11 cellular contexts compared by ENCODE assay signal in the genomic region with DNA sequence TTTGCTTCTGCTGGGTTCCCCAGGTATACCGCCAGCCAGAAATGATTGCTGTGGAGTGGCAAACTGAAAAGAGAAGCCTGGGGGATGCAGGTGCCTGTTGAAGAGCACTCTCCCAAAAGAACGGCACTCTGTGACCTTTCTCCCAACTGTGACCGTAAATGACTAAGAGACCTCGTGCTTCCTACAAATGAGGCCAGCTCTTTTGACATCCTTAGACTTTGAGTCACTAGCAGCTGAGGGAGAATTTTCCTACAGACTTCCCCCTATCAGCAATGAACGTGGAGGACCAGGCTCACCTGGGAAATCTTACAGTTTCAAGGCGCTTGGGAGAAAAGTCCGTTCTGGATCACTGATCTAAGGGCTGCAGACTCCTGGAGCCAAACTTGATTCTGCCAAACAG. TPM values are rescaled to one million over a fixed set of nuclear protein-coding genes. Genes with fewer than 3 reads are reported as not detected.
DNase-seq lines count a peak whose midpoint lies in the region; ATAC-seq and TF ChIP-seq lines count a peak whose summit lies in the region.
"Had no signal": no experiment of that assay in that cellular context is flagged by ENCODE, and none has a peak within 500 bp of the region (broad histone marks: within the 10 kb centered on the region; RNA-seq: fewer than 3 reads in every experiment).

No MANE protein-coding gene starts in this region.

- 70 to 72% methylated on average over 7 of the region's 7 CpGs for WGBS in GM23248 (ENCODE audit: low coverage in 1 of 2, low lambda C conversion rate in 2 of 2, missing lambda C conversion rate in 2 of 2), 2 experiments

- peak; percentile 36 for DNase-seq in GM23248
- peak; percentile 58 for DNase-seq in NOMO-1 treated with dmso at 0.1 percent for 144 hours (lab: John Stamatoyannopoulos, UW; ENCODE audit: unreplicated experiment)
- DNase-seq in fibroblast of mammary gland (ENCODE audit: low read depth): peak; percentile 80
- no peak for DNase-seq in omental fat pad (ENCODE audit: low spot score)
- DNase-seq in COLO829 (ENCODE audit: low spot score): no peak
- DNase-seq: DND-41, GOT3, NCI-H2081 treated with DMSO at 0.1 percent for 48 hours had no signal

- no peaks in the 10 kb centered on the region for H3K4me1 ChIP-seq in GM23248 (ENCODE audit: insufficient read depth)

- no peaks in the 10 kb centered on the region for H3F3A ChIP-seq in GM23248 (ENCODE audit: insufficient read depth)

- no peaks in the 10 kb centered on the region for H3K79me2 ChIP-seq in GM23248 (ENCODE audit: insufficient read depth)

- TF ChIP-seq CTCF in fibroblast of mammary gland (conservative IDR thresholded peaks at IDR 0.05; ENCODE audit: control insufficient read depth, insufficient read depth, low read depth, low read length) (no peak), omental fat pad (IDR thresholded peaks at IDR 0.05) (no peak)

- in situ Hi-C loops in GM23248 (cut with MboI): no loop called here

- H3K36me3 ChIP-seq in GM23248 (ENCODE audit: low read depth): no peaks in the 10 kb centered on the region

- H3K27ac ChIP-seq in GM23248: no peak overlapping the region

- no peak overlapping the region for H3K4me2 ChIP-seq in GM23248 (ENCODE audit: unreplicated experiment)

- no peaks in the 10 kb centered on the region for H3K9me2 ChIP-seq in GM23248 (ENCODE audit: insufficient read depth)

- ATAC-seq in omental fat pad (ENCODE audit: low FRiP score) (peak; percentile 45), HG02885 (IDR thresholded peaks at IDR 0.05; ENCODE audit: poor library complexity, unreplicated experiment) (no peak), HG02642 (IDR thresholded peaks at IDR 0.05; ENCODE audit: poor library complexity, unreplicated experiment) (no peak), HG02981 (IDR thresholded peaks at IDR 0.05; ENCODE audit: unreplicated experiment) (no peak)

- no peak overlapping the region for H2AFZ ChIP-seq in GM23248

- H3K9me3 ChIP-seq in GM23248 (ENCODE audit: low read depth): no peaks in the 10 kb centered on the region

- H3K27me3 ChIP-seq in GM23248 (replicated peaks; ENCODE audit: insufficient read depth): no peaks in the 10 kb centered on the region

- H3K4me3 ChIP-seq in GM23248 (no peak overlapping the region), fibroblast of mammary gland (ENCODE audit: control insufficient read depth, low read depth, low read length) (no peak overlapping the region)

- H4K20me1 ChIP-seq in GM23248 (ENCODE audit: insufficient read depth): no peaks in the 10 kb centered on the region

- no peak overlapping the region for H3K9ac ChIP-seq in GM23248

RNA-seq across cellular contexts. Expression of gene AQP9, which starts 8.6 kb away (rescaled TPM):
- not detected in 2 replicates for total RNA-seq in GM23248 (2014; rRNA removed; shearing (Covaris generic))
- polyA plus RNA-seq in GM23248 (2016; fragmentation: Nextera tagmentation; extraction: Ambion mirVana): not detected in 2 replicates
- total RNA-seq in omental fat pad: 10 to 100 TPM; 12.2 to 56.8 (median 36.3) TPM

Comparison
In these comparisons a context has a peak if more than half of its experiments do, and no peak if none do; other contexts are left out.
1. DNase-seq: peak in GM23248 (single experiment), NOMO-1 treated with dmso at 0.1 percent for 144 hours (single experiment) and fibroblast of mammary gland (single experiment); none in omental fat pad (single experiment) and COLO829 (single experiment).
2. RNA of gene AQP9, which starts 8.6 kb away (total RNA-seq): 12.2 to 56.8 TPM in omental fat pad; not detected in GM23248; every median in the first group is over 10 times any median in the second.